12 cellular contexts compared by ENCODE assay signal in genomic region chr14:100679707-100680438, GRCh38. TPM values are rescaled to one million over a fixed set of nuclear protein-coding genes. Genes with fewer than 3 reads are reported as not detected.
DNase-seq lines count a peak whose midpoint lies in the region; ATAC-seq and TF ChIP-seq lines count a peak whose summit lies in the region.
"Had no signal": no experiment of that assay in that cellular context is flagged by ENCODE, and none has a peak within 500 bp of the region (broad histone marks: within the 10 kb centered on the region; RNA-seq: fewer than 3 reads in every experiment).

No MANE protein-coding gene starts in this region.

- in situ Hi-C loops in transverse colon (cut with MboI; ENCODE audit: low pct_ligation_motif_present in 1 of 4, low pct_unique_long_range_greater_than_20kb in 1 of 4, low sequenced_read_pairs in 3 of 4), result no loop called here

- peak; percentile 7 for DNase-seq in NCI-H1092 (lab: John Stamatoyannopoulos, UW)
- no peak for DNase-seq in NCI-H1092 treated with DMSO at 0.1 percent for 48 hours (lab: John Stamatoyannopoulos, UW)
- DNase-seq in endodermal cell, result no peak
- no peak for DNase-seq in transverse colon
- DNase-seq in NCI-H2196 (lab: John Stamatoyannopoulos, UW; ENCODE audit: unreplicated experiment), result no peak
- no peak for DNase-seq in ascending aorta (ENCODE audit: low spot score in 2 of 2)
- DNase-seq: activated CD4-positive, alpha-beta T cell treated with anti-CD3 and anti-CD28 coated beads, Interleukin-2, amount 10 ng/mL, durations not matched to agents 7 days and 5 days; activated naive CD8-positive, alpha-beta T cell treated with anti-CD3 and anti-CD28 coated beads, Interleukin-2, amount 50 U/mL, for 24 hours; PC-9 had no signal

- intact Hi-C loops in transverse colon (cut with DNase I; ENCODE audit: low total_unique reads) (no loop called here), ascending aorta (cut with DNase I) (no loop called here)

- H3K27ac ChIP-seq in endodermal cell (ENCODE audit: low read depth, low read length) (no peak overlapping the region), mesodermal cell (ENCODE audit: low read depth, low read length, severe bottlenecking) (peak overlapping the region; percentile 57), transverse colon (peak overlapping the region; percentile 41 to 78 (median 54)), ascending aorta (no peak overlapping the region)
- H3K27ac ChIP-seq: 22Rv1, PC-9 had no signal

- H3K9me3 ChIP-seq in endodermal cell (ENCODE audit: control insufficient read depth, low read length), result no peaks in the 10 kb centered on the region
- no peaks in the 10 kb centered on the region for H3K9me3 ChIP-seq in mesodermal cell (ENCODE audit: control insufficient read depth, low read length)
- no peaks in the 10 kb centered on the region for H3K9me3 ChIP-seq in transverse colon
- no peaks in the 10 kb centered on the region for H3K9me3 ChIP-seq in ascending aorta

- peaks cover 2% of the 10 kb centered on the region for H3K27me3 Mint-ChIP-seq in endodermal cell (ENCODE audit: insufficient read depth)

- no peak for ATAC-seq in GM21381 (IDR thresholded peaks at IDR 0.05; ENCODE audit: unreplicated experiment)
- ATAC-seq: activated naive CD8-positive, alpha-beta T cell treated with anti-CD3 and anti-CD28 coated beads, Interleukin-2, amount 50 U/mL, for 24 hours had no signal

- H3K27me3 ChIP-seq in endodermal cell (ENCODE audit: control insufficient read depth, insufficient read depth, low read length, poor library complexity, severe bottlenecking), result no peaks in the 10 kb centered on the region
- no peaks in the 10 kb centered on the region for H3K27me3 ChIP-seq in transverse colon
- no peaks in the 10 kb centered on the region for H3K27me3 ChIP-seq in ascending aorta

- TF ChIP-seq POLR2A in transverse colon (IDR thresholded peaks at IDR 0.05), result no peak

- no peak overlapping the region for H3K4me3 Mint-ChIP-seq in endodermal cell
- H3K4me3 Mint-ChIP-seq: activated CD4-positive, alpha-beta T cell treated with anti-CD3 and anti-CD28 coated beads, Interleukin-2, amount 10 ng/mL, durations not matched to agents 7 days and 5 days; activated naive CD8-positive, alpha-beta T cell treated with anti-CD3 and anti-CD28 coated beads, Interleukin-2, amount 50 U/mL, for 24 hours had no signal

- no peaks in the 10 kb centered on the region for H3K36me3 ChIP-seq in endodermal cell (ENCODE audit: control insufficient read depth, insufficient read depth, low read length)
- H3K36me3 ChIP-seq in mesodermal cell (ENCODE audit: control insufficient read depth, insufficient read depth, low read length), result no peaks in the 10 kb centered on the region
- no peaks in the 10 kb centered on the region for H3K36me3 ChIP-seq in transverse colon
- no peaks in the 10 kb centered on the region for H3K36me3 ChIP-seq in ascending aorta

- no peak for TF ChIP-seq EP300 in transverse colon (IDR thresholded peaks at IDR 0.05; ENCODE audit: low read depth)

- 92 to 93% methylated on average over 13 to 16 of the region's 16 CpGs for WGBS in endodermal cell (ENCODE audit: insufficient coverage in 1 of 2, insufficient read length in 1 of 2), 2 experiments
- WGBS in mesodermal cell (ENCODE audit: insufficient coverage in 2 of 2), 2 experiments, result 90 to 92% methylated on average over 16 of the region's 16 CpGs
- 62% methylated on average over 16 of the region's 16 CpGs; no CpG with 5 or more reads in 1 of the 2 donors for whole genome bisulfite sequencing in transverse colon (ENCODE audit: low coverage in 1 of 2), 2 donors

- H3K4me1 Mint-ChIP-seq in endodermal cell, result peaks cover 17% of the 10 kb centered on the region
- H3K4me1 Mint-ChIP-seq: activated CD4-positive, alpha-beta T cell treated with anti-CD3 and anti-CD28 coated beads, Interleukin-2, amount 10 ng/mL, durations not matched to agents 7 days and 5 days; activated naive CD8-positive, alpha-beta T cell treated with anti-CD3 and anti-CD28 coated beads, Interleukin-2, amount 50 U/mL, for 24 hours had no signal

- peak; percentile 22 for TF ChIP-seq CTCF in endodermal cell (conservative IDR thresholded peaks at IDR 0.05)
- TF ChIP-seq CTCF in transverse colon (IDR thresholded peaks at IDR 0.05), result no peak
- no peak for TF ChIP-seq CTCF in ascending aorta (IDR thresholded peaks at IDR 0.05)

- peak overlapping the region; percentile 66 for H3K27ac Mint-ChIP-seq in endodermal cell
- H3K27ac Mint-ChIP-seq: activated CD4-positive, alpha-beta T cell treated with anti-CD3 and anti-CD28 coated beads, Interleukin-2, amount 10 ng/mL, durations not matched to agents 7 days and 5 days; activated naive CD8-positive, alpha-beta T cell treated with anti-CD3 and anti-CD28 coated beads, Interleukin-2, amount 50 U/mL, for 24 hours had no signal

- H3K9ac ChIP-seq in endodermal cell (ENCODE audit: extremely low read depth, low read length, poor library complexity, severe bottlenecking), result no peak overlapping the region

- H3K9me3 Mint-ChIP-seq in endodermal cell, result no peaks in the 10 kb centered on the region
- H3K9me3 Mint-ChIP-seq: activated CD4-positive, alpha-beta T cell treated with anti-CD3 and anti-CD28 coated beads, Interleukin-2, amount 10 ng/mL, durations not matched to agents 7 days and 5 days; activated naive CD8-positive, alpha-beta T cell treated with anti-CD3 and anti-CD28 coated beads, Interleukin-2, amount 50 U/mL, for 24 hours had no signal

- H3K36me3 Mint-ChIP-seq in endodermal cell (ENCODE audit: low read depth), result no peaks in the 10 kb centered on the region

- H3K4me3 ChIP-seq in endodermal cell (ENCODE audit: low read length) (no peak overlapping the region), mesodermal cell (ENCODE audit: extremely low read depth, insufficient read depth, low read length, poor library complexity, severe bottlenecking) (no peak overlapping the region), transverse colon (no peak overlapping the region), ascending aorta (no peak overlapping the region)
- H3K4me3 ChIP-seq: PC-9 had no signal

- peaks cover 12% of the 10 kb centered on the region for H3K4me1 ChIP-seq in endodermal cell (ENCODE audit: control insufficient read depth, insufficient read depth, low read length)
- peaks cover 34% of the 10 kb centered on the region for H3K4me1 ChIP-seq in mesodermal cell (ENCODE audit: control insufficient read depth, insufficient read depth, low read length, poor library complexity, severe bottlenecking)
- peaks cover 13 to 49% (median 27%) of the 10 kb centered on the region in 4 donors for H3K4me1 ChIP-seq in transverse colon
- H3K4me1 ChIP-seq in ascending aorta, result no peaks in the 10 kb centered on the region

RNA-seq across cellular contexts. Expression of gene DLK1, which starts 46.8 kb away (rescaled TPM):
- 100 to 1,000 TPM in 1 of 2 donors, 10 to 100 TPM in 1; 78.3 to 117 TPM for total RNA-seq in endodermal cell
- polyA plus RNA-seq in endodermal cell (2013, experiment 1 of 2), result 99.8 TPM
- polyA plus RNA-seq in endodermal cell (2013, experiment 2 of 2), result 92.1 TPM
- polyA plus RNA-seq in mesodermal cell (2013, experiment 1 of 2), result 147 TPM
- polyA plus RNA-seq in mesodermal cell (2013, experiment 2 of 2), result 112 TPM
- total RNA-seq in transverse colon, result not detected
- total RNA-seq in ascending aorta, result 7.2 TPM
- total RNA-seq: activated CD4-positive, alpha-beta T cell treated with anti-CD3 and anti-CD28 coated beads, Interleukin-2, amount 10 ng/mL, durations not matched to agents 7 days and 5 days; PC-9 had no signal

Comparison
In these comparisons a context has a peak if more than half of its experiments do, and no peak if none do; other contexts are left out.
1. H3K27ac ChIP-seq: peak in mesodermal cell (single experiment) and transverse colon (4 of 4); none in endodermal cell (single experiment) and ascending aorta (0 of 2).